ENCODE assay signal across 13 cellular contexts in genomic region chr1:204991342-204991844, GRCh38. TPM values are rescaled to one million over a fixed set of nuclear protein-coding genes. Genes with fewer than 3 reads are reported as not detected.
DNase-seq lines count a peak whose midpoint lies in the region; ATAC-seq and TF ChIP-seq lines count a peak whose summit lies in the region.
"Had no signal": no experiment of that assay in that cellular context is flagged by ENCODE, and none has a peak within 500 bp of the region (broad histone marks: within the 10 kb centered on the region; RNA-seq: fewer than 3 reads in every experiment).

No MANE protein-coding gene starts in this region.

- no peak for TF ChIP-seq CTCF in GM06990 (IDR thresholded peaks at IDR 0.05; ENCODE audit: insufficient read depth, low read length, poor library complexity, severe bottlenecking)
- no peak for TF ChIP-seq CTCF in body of pancreas (IDR thresholded peaks at IDR 0.05)
- TF ChIP-seq CTCF in neural progenitor cell (IDR thresholded peaks at IDR 0.05): no peak

- no peaks in the 10 kb centered on the region for H3K36me3 ChIP-seq in GM06990 (ENCODE audit: control insufficient read depth, insufficient read depth, low read length)
- H3K36me3 ChIP-seq in body of pancreas (replicated peaks in 1 of 2; ENCODE audit: insufficient read depth in 1 of 2, low read depth in 2 of 2): no peaks in the 10 kb centered on the region
- H3K36me3 ChIP-seq in neural progenitor cell: no peaks in the 10 kb centered on the region
- H3K36me3 ChIP-seq: cardiac muscle cell had no signal

- H4K20me1 ChIP-seq in neural progenitor cell (ENCODE audit: low read depth): peaks cover 3% of the 10 kb centered on the region

- H3K27me3 Mint-ChIP-seq in neural progenitor cell (ENCODE audit: insufficient read depth, low read depth) (peaks cover 6% of the 10 kb centered on the region), T-helper 17 cell (peaks cover 51% of the 10 kb centered on the region)

- peak overlapping the region in 1 of 4 donors; percentile 8 for H3K27ac ChIP-seq in body of pancreas
- H3K27ac ChIP-seq in neural progenitor cell: no peak overlapping the region
- H3K27ac ChIP-seq: C4-2B, cardiac muscle cell had no signal

- WGBS in body of pancreas, 2 donors: 28 to 40% methylated on average over 2 to 11 of the region's 11 CpGs

- H3K4me3 ChIP-seq in GM06990 (replicated peaks; ENCODE audit: low read depth, low read length) (no peak overlapping the region), body of pancreas (no peak overlapping the region), neural progenitor cell (no peak overlapping the region)
- H3K4me3 ChIP-seq: cardiac muscle cell had no signal

- H3K4me1 ChIP-seq in body of pancreas (peaks cover 5% of the 10 kb centered on the region), neural progenitor cell (peaks cover 69% of the 10 kb centered on the region)

- H3K9ac ChIP-seq in neural progenitor cell: no peak overlapping the region

- no peak for TF ChIP-seq POLR2A in body of pancreas (IDR thresholded peaks at IDR 0.05)

- ATAC-seq in body of pancreas: peak; percentile 61
- no peak for ATAC-seq in T-helper 17 cell
- ATAC-seq in GM18909 (IDR thresholded peaks at IDR 0.05; ENCODE audit: poor library complexity, unreplicated experiment): no peak

- H3K36me3 Mint-ChIP-seq in neural progenitor cell (peaks cover 2% of the 10 kb centered on the region), T-helper 17 cell (ENCODE audit: low read depth) (peaks cover 2% of the 10 kb centered on the region)

- H3K79me2 ChIP-seq in neural progenitor cell (ENCODE audit: low read depth): no peaks in the 10 kb centered on the region

- H2AFZ ChIP-seq in neural progenitor cell (replicated peaks): no peak overlapping the region

- H3K27me3 ChIP-seq in GM06990 (replicated peaks; ENCODE audit: control insufficient read depth, insufficient read depth, low read length): no peaks in the 10 kb centered on the region; the same call in 1 of the 2 replicates
- H3K27me3 ChIP-seq in body of pancreas: no peaks in the 10 kb centered on the region
- no peaks in the 10 kb centered on the region for H3K27me3 ChIP-seq in neural progenitor cell

- intact Hi-C loops in body of pancreas (cut with DNase I): loop anchor here (5.0 kb wide), 1 partner anchor 66 kb away; no protein-coding TSS in a partner anchor

- peak overlapping the region; percentile 20 for H3K27ac Mint-ChIP-seq in neural progenitor cell
- no peak overlapping the region for H3K27ac Mint-ChIP-seq in T-helper 17 cell

- peaks cover 49% of the 10 kb centered on the region for H3F3A ChIP-seq in neural progenitor cell (ENCODE audit: low read depth)

- H3K4me1 Mint-ChIP-seq in neural progenitor cell: peaks cover 60% of the 10 kb centered on the region
- peaks cover 14% of the 10 kb centered on the region for H3K4me1 Mint-ChIP-seq in T-helper 17 cell

- peaks cover 3% of the 10 kb centered on the region for H3K9me3 Mint-ChIP-seq in neural progenitor cell

- H3K9me3 ChIP-seq in body of pancreas: no peaks in the 10 kb centered on the region
- H3K9me3 ChIP-seq in neural progenitor cell (ENCODE audit: low read depth): no peaks in the 10 kb centered on the region
- H3K9me3 ChIP-seq in T-helper 17 cell (ENCODE audit: control insufficient read depth, low read length, poor library complexity, severe bottlenecking): no peaks in the 10 kb centered on the region

- H3K4me3 Mint-ChIP-seq in neural progenitor cell: no peak overlapping the region
- no peak overlapping the region for H3K4me3 Mint-ChIP-seq in T-helper 17 cell

- H3K4me2 ChIP-seq in neural progenitor cell: peak overlapping the region; percentile 23

- DNase-seq in GM06990 (ENCODE audit: extremely low read depth, insufficient read length) (peak; percentile 31), NAMALWA (ENCODE audit: low spot score) (peak; percentile 20), body of pancreas (peak in 1 of 4 donors; percentile 22), neural progenitor cell (ENCODE audit: low spot score) (peak; percentile 66), T-helper 17 cell (no peak), HT-29 (ENCODE audit: low spot score) (no peak), NCI-H526 treated with DMSO at 0.1 percent for 48 hours (lab: John Stamatoyannopoulos, UW) (no peak)
- DNase-seq: activated CD4-positive, alpha-beta T cell treated with anti-CD3 and anti-CD28 coated beads, Interleukin-2, amount 50 U/mL, for 1 hour; erythroblast; GOT3 had no signal

RNA-seq across cellular contexts. Expression of gene CNTN2, which starts 51.6 kb away (rescaled TPM):
- total RNA-seq in body of pancreas (not detected), neural progenitor cell (ENCODE audit: low replicate concordance) (8.4 and 12.8 TPM in 2 replicates), T-helper 17 cell (not detected)
- total RNA-seq in HT-29 (2014; rRNA removed; shearing (Covaris generic)): not detected in 2 replicates
- total RNA-seq: cardiac muscle cell had no signal

Comparison
In these comparisons a context has a peak if more than half of its experiments do, and no peak if none do; other contexts are left out.
1. DNase-seq: peak in GM06990 (single experiment), NAMALWA (single experiment) and neural progenitor cell (single experiment); none in T-helper 17 cell (0 of 3), HT-29 (single experiment) and NCI-H526 treated with DMSO at 0.1 percent for 48 hours (single experiment).